Comparison of ENCODE assay signal across 23 cellular contexts in genomic region chr1:188433428-188433827, GRCh38.
DNase-seq lines count a peak whose midpoint lies in the region; ATAC-seq, FAIRE-seq and TF ChIP-seq lines count a peak whose summit lies in the region.
"Had no signal": no experiment of that assay in that cellular context is flagged by ENCODE, and none has a peak within 500 bp of the region (broad histone marks: within the 10 kb centered on the region; RNA-seq: fewer than 3 reads in every experiment).

No MANE protein-coding gene starts in this region.

- ATAC-seq in stimulated activated naive CD8-positive, alpha-beta T cell treated with anti-CD3 and anti-CD28 coated beads, Interleukin-15, amount 100 ng/mL, for 72 hours = no peak
- no peak for ATAC-seq in GM21619 (IDR thresholded peaks at IDR 0.05; ENCODE audit: unreplicated experiment)
- ATAC-seq: A549; activated CD8-positive, alpha-beta T cell treated with anti-CD3 and anti-CD28 coated beads, Interleukin-2, amount 10 ng/mL, durations not matched to agents 7 days and 5 days had no signal

- no peaks in the 10 kb centered on the region for H3K9me3 ChIP-seq in adipocyte (ENCODE audit: control insufficient read depth, low read length)
- H3K9me3 ChIP-seq: A549, right atrium auricular region had no signal

- H3K4me3 ChIP-seq in adipocyte (ENCODE audit: low read length) = no peak overlapping the region
- no peak overlapping the region for H3K4me3 ChIP-seq in fibroblast of villous mesenchyme (ENCODE audit: low read depth, low read length)
- H3K4me3 ChIP-seq: A549, lung, right atrium auricular region had no signal

- H3K27ac Mint-ChIP-seq in stimulated activated naive CD8-positive, alpha-beta T cell treated with anti-CD3 and anti-CD28 coated beads, Interleukin-15, amount 100 ng/mL, for 72 hours = no peak overlapping the region
- no peak overlapping the region for H3K27ac Mint-ChIP-seq in activated T-helper 2 cell treated with anti-CD3 and anti-CD28 coated beads, Interferon-gamma antibody, Interleukin-2, Interleukin-4, amounts not matched to agents 10 μg/mL and 5 μg/mL and 100 μg/mL, durations not matched to agents 14 hours and 24 hours and 36 hours
- H3K27ac Mint-ChIP-seq: activated CD8-positive, alpha-beta T cell treated with anti-CD3 and anti-CD28 coated beads, Interleukin-2, amount 10 ng/mL, durations not matched to agents 7 days and 5 days had no signal

- H3K27me3 Mint-ChIP-seq in stimulated activated naive CD8-positive, alpha-beta T cell treated with anti-CD3 and anti-CD28 coated beads, Interleukin-15, amount 100 ng/mL, for 72 hours = no peaks in the 10 kb centered on the region
- no peaks in the 10 kb centered on the region for H3K27me3 Mint-ChIP-seq in activated T-helper 2 cell treated with anti-CD3 and anti-CD28 coated beads, Interferon-gamma antibody, Interleukin-2, Interleukin-4, amounts not matched to agents 10 μg/mL and 5 μg/mL and 100 μg/mL, durations not matched to agents 14 hours and 24 hours and 36 hours (ENCODE audit: low read depth)

- H3K27me3 ChIP-seq in adipocyte (replicated peaks; ENCODE audit: control insufficient read depth, insufficient read depth, low read length) = no peaks in the 10 kb centered on the region
- H3K27me3 ChIP-seq: right atrium auricular region had no signal

- no peaks in the 10 kb centered on the region for H3K36me3 Mint-ChIP-seq in activated T-helper 2 cell treated with anti-CD3 and anti-CD28 coated beads, Interferon-gamma antibody, Interleukin-2, Interleukin-4, amounts not matched to agents 10 μg/mL and 5 μg/mL and 100 μg/mL, durations not matched to agents 14 hours and 24 hours and 36 hours (ENCODE audit: low read depth)

- H3K4me1 Mint-ChIP-seq in stimulated activated naive CD8-positive, alpha-beta T cell treated with anti-CD3 and anti-CD28 coated beads, Interleukin-15, amount 100 ng/mL, for 72 hours = no peaks in the 10 kb centered on the region
- no peaks in the 10 kb centered on the region for H3K4me1 Mint-ChIP-seq in activated T-helper 2 cell treated with anti-CD3 and anti-CD28 coated beads, Interferon-gamma antibody, Interleukin-2, Interleukin-4, amounts not matched to agents 10 μg/mL and 5 μg/mL and 100 μg/mL, durations not matched to agents 14 hours and 24 hours and 36 hours (ENCODE audit: low read depth)

- H3K36me3 ChIP-seq in adipocyte (ENCODE audit: control insufficient read depth, insufficient read depth, low read length, severe bottlenecking) = no peaks in the 10 kb centered on the region
- H3K36me3 ChIP-seq: right atrium auricular region had no signal

- H3K9me3 Mint-ChIP-seq in stimulated activated naive CD8-positive, alpha-beta T cell treated with anti-CD3 and anti-CD28 coated beads, Interleukin-15, amount 100 ng/mL, for 72 hours = peaks cover 0 to 4% of the 10 kb centered on the region in 2 donors
- H3K9me3 Mint-ChIP-seq in activated T-helper 2 cell treated with anti-CD3 and anti-CD28 coated beads, Interferon-gamma antibody, Interleukin-2, Interleukin-4, amounts not matched to agents 10 μg/mL and 5 μg/mL and 100 μg/mL, durations not matched to agents 14 hours and 24 hours and 36 hours = no peaks in the 10 kb centered on the region

- no peak overlapping the region for H3K9ac ChIP-seq in adipocyte (ENCODE audit: low read length)

- H3K4me1 ChIP-seq in adipocyte (ENCODE audit: control insufficient read depth, insufficient read depth, low read length) = no peaks in the 10 kb centered on the region
- H3K4me1 ChIP-seq: A549, right atrium auricular region had no signal

- DNase-seq in A172 (ENCODE audit: low spot score) (peak; percentile 6), HTR-8/SVneo (ENCODE audit: insufficient read length, low spot score) (peak; percentile 25), adipocyte (ENCODE audit: low read depth) (peak; percentile 70), fibroblast of villous mesenchyme (ENCODE audit: low read depth) (peak; percentile 1)
- DNase-seq in stimulated activated naive CD8-positive, alpha-beta T cell treated with anti-CD3 and anti-CD28 coated beads, Interleukin-15, amount 100 ng/mL, for 72 hours = no peak
- DNase-seq in activated T-helper 2 cell treated with anti-CD3 and anti-CD28 coated beads, Interferon-gamma antibody, Interleukin-2, Interleukin-4, amounts not matched to agents 10 μg/mL and 5 μg/mL and 100 μg/mL, durations not matched to agents 14 hours and 24 hours and 36 hours (ENCODE audit: low spot score) = no peak
- DNase-seq in activated CD4-positive, alpha-beta T cell treated with anti-CD3 and anti-CD28 coated beads for 4 hours = no peak
- DNase-seq: activated CD8-positive, alpha-beta T cell treated with anti-CD3 and anti-CD28 coated beads, Interleukin-2, amount 10 ng/mL, durations not matched to agents 7 days and 5 days; activated naive CD4-positive, alpha-beta T cell treated with Interleukin-2 at 50 U/mL for 16 hours; activated T-cell treated with anti-CD3 and anti-CD28 coated beads, Interleukin-2, amount 50 U/mL, for 1 hour; cerebellar nuclear complex; effector CD8-positive, alpha-beta T cell; KBM-7; NCI-H187; NCI-H2227 treated with DMSO at 0.1 percent for 48 hours; stimulated activated CD8-positive, alpha-beta memory T cell treated with anti-CD3 and anti-CD28 coated beads, Interleukin-4, amount 100 ng/mL, for 48 hours had no signal

- intact Hi-C loops in activated T-helper 2 cell treated with anti-CD3 and anti-CD28 coated beads, Interferon-gamma antibody, Interleukin-2, Interleukin-4, amounts not matched to agents 10 μg/mL and 5 μg/mL and 100 μg/mL, durations not matched to agents 14 hours and 24 hours and 36 hours (cut with micrococcal nuclease) = no loop called here

- no peak for TF ChIP-seq CTCF in fibroblast of villous mesenchyme (IDR thresholded peaks at IDR 0.05; ENCODE audit: insufficient read depth, low read depth, low read length)

- H3K4me3 Mint-ChIP-seq in stimulated activated naive CD8-positive, alpha-beta T cell treated with anti-CD3 and anti-CD28 coated beads, Interleukin-15, amount 100 ng/mL, for 72 hours = no peak overlapping the region
- H3K4me3 Mint-ChIP-seq in activated T-helper 2 cell treated with anti-CD3 and anti-CD28 coated beads, Interferon-gamma antibody, Interleukin-2, Interleukin-4, amounts not matched to agents 10 μg/mL and 5 μg/mL and 100 μg/mL, durations not matched to agents 14 hours and 24 hours and 36 hours (ENCODE audit: low read depth) = no peak overlapping the region
- H3K4me3 Mint-ChIP-seq: activated CD8-positive, alpha-beta T cell treated with anti-CD3 and anti-CD28 coated beads, Interleukin-2, amount 10 ng/mL, durations not matched to agents 7 days and 5 days had no signal

- no peak for FAIRE-seq in HTR-8/SVneo (lab: Jason Lieb, UNC)
- FAIRE-seq: A549, G401.6, islet of Langerhans, urothelium cell line had no signal

Comparison
In these comparisons a context has a peak if more than half of its experiments do, and no peak if none do; other contexts are left out.
1. DNase-seq: peak in A172 (single experiment), HTR-8/SVneo (single experiment), adipocyte (single experiment) and fibroblast of villous mesenchyme (single experiment); none in stimulated activated naive CD8-positive, alpha-beta T cell treated with anti-CD3 and anti-CD28 coated beads, Interleukin-15, amount 100 ng/mL, for 72 hours (0 of 2), activated T-helper 2 cell treated with anti-CD3 and anti-CD28 coated beads, Interferon-gamma antibody, Interleukin-2, Interleukin-4, amounts not matched to agents 10 μg/mL and 5 μg/mL and 100 μg/mL, durations not matched to agents 14 hours and 24 hours and 36 hours (single experiment) and activated CD4-positive, alpha-beta T cell treated with anti-CD3 and anti-CD28 coated beads for 4 hours (0 of 2).